Comparison of ENCODE assay signal across 22 cellular contexts in genomic region chr18:24341361-24341760, GRCh38.
"Had no signal": no experiment of that assay in that cellular context is flagged by ENCODE, and none has a peak within 500 bp of the region (broad histone marks: within the 10 kb centered on the region; RNA-seq: fewer than 3 reads in every experiment).

No MANE protein-coding gene starts in this region.

- H3K4me3 ChIP-seq: coronary artery, lung, mucosa of descending colon, pancreas, sigmoid colon, stomach, tibial artery had no signal

- H3K9me3 ChIP-seq: mucosa of descending colon, neutrophil, pancreas, sigmoid colon, stomach, tibial artery had no signal

- FAIRE-seq: endometrium, frontal cortex, kidney, pancreas had no signal

- H3K27ac ChIP-seq: coronary artery, neutrophil, pancreas, sigmoid colon, stomach, tibial artery had no signal

- H3K4me1 ChIP-seq: pancreas, sigmoid colon, stomach, tibial artery had no signal

- H3K36me3 ChIP-seq: neutrophil, pancreas, sigmoid colon, stomach, tibial artery had no signal

- ATAC-seq: effector memory CD8-positive, alpha-beta T cell; left lobe of liver; mucosa of descending colon; natural killer cell treated with Interleukin-12 subunit alpha and Interleukin-12 subunit beta and Interleukin-15 and Interleukin-18, amount 100 ng/mL, for 72 hours; pancreas; stimulated activated effector memory CD8-positive, alpha-beta T cell treated with anti-CD3 and anti-CD28 coated beads, Interleukin-12 subunit alpha, Interleukin-12 subunit beta, amount 100 ng/mL, for 72 hours had no signal

- H3K27me3 ChIP-seq: neutrophil, pancreas, sigmoid colon, stomach, tibial artery had no signal

- DNase-seq: dermis blood vessel endothelial cell; effector memory CD8-positive, alpha-beta T cell; hypothalamus; immature natural killer cell; kidney; mucosa of descending colon; naive B cell; pancreas; sigmoid colon; stimulated activated CD4-positive, alpha-beta T cell treated with anti-CD3 and anti-CD28 coated beads, Interleukin-2, amount 100 ng/mL, for 24 hours; stimulated activated CD4-positive, alpha-beta T cell treated with anti-CD3 and anti-CD28 coated beads, Interleukin-4, amount 100 ng/mL, for 24 hours; stimulated activated naive CD4-positive, alpha-beta T cell treated with Interleukin-2 at 50 U/mL for 16 hours; stomach; tibial artery had no signal
